In genomic region chr13:109879338-109879737, GRCh38 we compare ENCODE assay signal across 21 cellular contexts.
"Had no signal": no experiment of that assay in that cellular context is flagged by ENCODE, and none has a peak within 500 bp of the region (broad histone marks: within the 10 kb centered on the region; RNA-seq: fewer than 3 reads in every experiment).

No MANE protein-coding gene starts in this region.

- H3K4me3 ChIP-seq: MG63, SJSA1, SK-N-MC had no signal

- H3K27me3 ChIP-seq: MG63 had no signal

- DNase-seq: Karpas-422, KG1, MG63, NCI-H1092 treated with DMSO at 0.1 percent for 48 hours, NCI-H1436, NCI-H187, NCI-H2029, NCI-H2081 treated with DMSO at 0.1 percent for 48 hours, NCI-H2171, NCI-H226, NCI-H446, NCI-H510A, NCI-H524 treated with DMSO at 0.1 percent for 48 hours, NCI-H69, NCI-H774, Right ventricle myocardium superior, RPMI8226, SIG-M5 had no signal

- H3K27ac ChIP-seq: HL-60, SJSA1, SK-N-MC had no signal

- H3K9me3 ChIP-seq: MG63, SJSA1 had no signal

- H3K36me3 ChIP-seq: MG63, SJSA1 had no signal
